ENCODE assay signal across 12 cellular contexts in the genomic region with DNA sequence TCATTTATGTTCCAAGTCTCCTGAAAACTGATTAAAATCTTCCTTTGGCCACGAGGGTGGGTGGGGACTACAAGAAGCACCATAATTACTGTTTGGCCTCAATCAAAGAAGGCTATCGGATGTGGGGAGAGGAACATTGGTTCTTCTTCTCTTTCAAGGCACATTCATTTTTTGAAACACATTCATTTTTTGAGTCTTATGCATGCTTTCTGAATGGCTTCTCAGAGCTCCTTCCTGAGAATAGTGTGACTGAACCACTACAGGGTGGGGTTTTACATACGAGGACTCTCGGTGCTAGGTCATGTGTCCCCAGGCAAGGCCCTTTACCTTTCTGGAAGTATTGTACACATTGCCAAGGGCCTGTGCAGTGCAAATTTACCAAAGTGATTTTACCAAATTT. TPM values are rescaled to one million over a fixed set of nuclear protein-coding genes. Genes with fewer than 3 reads are reported as not detected.
"Had no signal": no experiment of that assay in that cellular context is flagged by ENCODE, and none has a peak within 500 bp of the region (broad histone marks: within the 10 kb centered on the region; RNA-seq: fewer than 3 reads in every experiment).

No MANE protein-coding gene starts in this region.

- H2AFZ ChIP-seq: GM23248, GM23338 had no signal

- H3K9ac ChIP-seq: GM23248 had no signal

- FAIRE-seq: H1, H54 had no signal

- H3K4me2 ChIP-seq: GM23338 had no signal

- DNase-seq: GM23248, GOT3, H7, H9, HCEC 1CT, HFFc6 had no signal

- H3K4me3 ChIP-seq: GM23248, GM23338, HAP-1 had no signal

- H3K9me3 ChIP-seq: HAP-1 had no signal

- H3K4me1 ChIP-seq: HAP-1 had no signal

- H3K27ac ChIP-seq: GM23248 had no signal

- ATAC-seq: GM23338, HCT116 had no signal

- H3K36me3 ChIP-seq: HAP-1 had no signal

RNA-seq across cellular contexts. Expression of a gene that starts 7.0 kb away (rescaled TPM):
- total RNA-seq: H4 had no signal
